ENCODE assay signal across 10 cellular contexts in genomic region chr3:4866841-4867240, GRCh38.
DNase-seq lines count a peak whose midpoint lies in the region; TF ChIP-seq lines count a peak whose summit lies in the region.
"Had no signal": no experiment of that assay in that cellular context is flagged by ENCODE, and none has a peak within 500 bp of the region (broad histone marks: within the 10 kb centered on the region; RNA-seq: fewer than 3 reads in every experiment).

No MANE protein-coding gene starts in this region.

- H3K9me3 ChIP-seq in Caco-2 (no peaks in the 10 kb centered on the region), neuronal stem cell (replicated peaks in 1 of 2; ENCODE audit: control insufficient read depth in 2 of 2, insufficient read depth in 1 of 2, low read depth in 1 of 2, low read length in 2 of 2) (peaks cover 0 to 1% of the 10 kb centered on the region in 2 donors)

- H3K27me3 ChIP-seq in Caco-2 (replicated peaks; ENCODE audit: control insufficient read depth, insufficient read depth, low read length), result no peaks in the 10 kb centered on the region
- no peaks in the 10 kb centered on the region for H3K27me3 ChIP-seq in dorsolateral prefrontal cortex
- H3K27me3 ChIP-seq in neuronal stem cell (ENCODE audit: control insufficient read depth in 3 of 3, insufficient read depth in 3 of 3, low read depth in 1 of 3, low read length in 3 of 3), result peaks cover 0 to 3% (median 0%) of the 10 kb centered on the region in 3 experiments

- POLR2A ChIA-PET in Caco-2 (lab: Charles Lee), result no interaction called here

- H3K36me3 ChIP-seq in Caco-2 (ENCODE audit: control insufficient read depth, insufficient read depth, low read length) (no peaks in the 10 kb centered on the region), neuronal stem cell (replicated peaks in 1 of 2; ENCODE audit: control insufficient read depth in 2 of 2, insufficient read depth in 2 of 2, low read length in 2 of 2) (no peaks in the 10 kb centered on the region)

- H3K18ac ChIP-seq in neuronal stem cell (ENCODE audit: low read length), result no peak overlapping the region

- no peak overlapping the region for H4K91ac ChIP-seq in neuronal stem cell (ENCODE audit: low read depth, low read length, poor library complexity)

- H3K27ac ChIP-seq in dorsolateral prefrontal cortex (peak overlapping the region in 52 of 59 donors; percentile 82 to 99 (median 97)), neuronal stem cell (replicated peaks; ENCODE audit: low read length) (no peak overlapping the region)

- H3K4me2 ChIP-seq in neuronal stem cell (ENCODE audit: insufficient read depth, low read length, poor library complexity, severe bottlenecking), result no peak overlapping the region

- H3K4me3 ChIP-seq in Caco-2 (ENCODE audit: low read depth, low read length) (no peak overlapping the region), dorsolateral prefrontal cortex (peak overlapping the region in 40 of 59 donors; percentile 42 to 78 (median 64)), neuronal stem cell (ENCODE audit: low read length in 2 of 2) (no peak overlapping the region)

- no CpG with 5 or more reads among the region's 6 CpGs for WGBS in neuronal stem cell (ENCODE audit: extremely low coverage in 2 of 2, insufficient read length in 2 of 2, insufficient replicate concordance in 1 of 2), 2 donors

- H3K14ac ChIP-seq in neuronal stem cell (ENCODE audit: low read length), result no peak overlapping the region

- no peaks in the 10 kb centered on the region for H3K36me3 Mint-ChIP-seq in Caco-2 (ENCODE audit: insufficient read depth, unreplicated experiment)

- H2BK5ac ChIP-seq in neuronal stem cell (ENCODE audit: low read length), result no peak overlapping the region

- H2BK15ac ChIP-seq in neuronal stem cell (ENCODE audit: low read length), result no peak overlapping the region

- no peaks in the 10 kb centered on the region for H3K9me3 Mint-ChIP-seq in Caco-2 (ENCODE audit: unreplicated experiment)

- BruUV-seq in Caco-2 (replicated peaks; lab: Mats Ljungman, UMichigan), result no TSS peak

- intact Hi-C loops in Caco-2 (cut with micrococcal nuclease; ENCODE audit: unreplicated experiment), result no loop called here
- intact Hi-C loops in dorsolateral prefrontal cortex (cut with DNase I), result no loop called here

- no peak overlapping the region for H3K27ac Mint-ChIP-seq in Caco-2 (ENCODE audit: unreplicated experiment)

- H2AFZ ChIP-seq in neuronal stem cell (ENCODE audit: low read length), result peak overlapping the region; percentile 26

- H3K23ac ChIP-seq in neuronal stem cell (ENCODE audit: low read depth, low read length, poor library complexity), result no peak overlapping the region

- H4K8ac ChIP-seq in neuronal stem cell (ENCODE audit: low read depth, low read length), result no peak overlapping the region

- DNase-seq in Caco-2, result no peak
- peak; percentile 73 for DNase-seq in NCI-H748 treated with DMSO at 0.1 percent for 48 hours (lab: John Stamatoyannopoulos, UW)
- DNase-seq in dorsolateral prefrontal cortex, result no peak
- DNase-seq in neuronal stem cell (ENCODE audit: low spot score), result no peak
- DNase-seq in NCI-H1105 treated with DMSO at 0.1 percent for 48 hours (lab: John Stamatoyannopoulos, UW), result no peak
- no peak for DNase-seq in OCI-M2 (lab: John Stamatoyannopoulos, UW; ENCODE audit: unreplicated experiment)
- no peak for DNase-seq in cortex of kidney (lab: John Stamatoyannopoulos, UW)
- DNase-seq in hypothalamus (lab: John Stamatoyannopoulos, UW), result no peak
- DNase-seq: NCI-H187; stimulated activated CD4-positive, alpha-beta T cell treated with anti-CD3 and anti-CD28 coated beads, Interleukin-4, amount 100 ng/mL, for 24 hours had no signal

- no peaks in the 10 kb centered on the region for H3K4me1 Mint-ChIP-seq in Caco-2 (ENCODE audit: low read depth, unreplicated experiment)

- H3K4ac ChIP-seq in neuronal stem cell (ENCODE audit: low read length), result no peak overlapping the region

- CTCF ChIA-PET in Caco-2 (lab: Charles Lee), result interaction anchor here (0.8 kb wide), 1 partner anchor 112 kb away, joined by 3 read pairs; no protein-coding TSS in a partner anchor

- TF ChIP-seq CTCF in Caco-2 (IDR thresholded peaks at IDR 0.05; ENCODE audit: insufficient read depth in 1 of 2, low read depth in 1 of 2, low read length in 1 of 2, severe bottlenecking in 1 of 2, unreplicated experiment in 1 of 2) (no peak), dorsolateral prefrontal cortex (IDR thresholded peaks at IDR 0.05 in 54 of 56, conservative IDR thresholded peaks at IDR 0.05 in 2 of 56; ENCODE audit: low read depth in 1 of 56, partially characterized antibody in 56 of 56) (no peak)

- H3K4me1 ChIP-seq in Caco-2 (0 out of 2 replicates have a peak, but pooled peaks cover 7% of the 10 kb centered on the region), neuronal stem cell (ENCODE audit: control insufficient read depth in 2 of 2, insufficient read depth in 1 of 2, low read depth in 1 of 2, low read length in 2 of 2) (peaks cover 0 to 8% of the 10 kb centered on the region in 2 donors)

- H2BK12ac ChIP-seq in neuronal stem cell (ENCODE audit: low read length), result no peak overlapping the region

- H2AK5ac ChIP-seq in neuronal stem cell (ENCODE audit: low read depth, low read length), result no peak overlapping the region

- no peak overlapping the region for H2BK120ac ChIP-seq in neuronal stem cell (ENCODE audit: low read depth, low read length)

- peak overlapping the region; percentile 80 for H3K4me3 Mint-ChIP-seq in Caco-2 (ENCODE audit: unreplicated experiment)

- no peaks in the 10 kb centered on the region for H3K27me3 Mint-ChIP-seq in Caco-2 (ENCODE audit: insufficient read depth, unreplicated experiment)

- H3K79me1 ChIP-seq in neuronal stem cell (ENCODE audit: low read depth, low read length), result no peaks in the 10 kb centered on the region

- H3K9ac ChIP-seq in neuronal stem cell (ENCODE audit: low read depth, low read length, poor library complexity), result no peak overlapping the region

Comparison
In these comparisons a context has a peak if more than half of its experiments do, and no peak if none do; other contexts are left out.
1. H3K4me3 ChIP-seq: peak in dorsolateral prefrontal cortex (40 of 59); none in Caco-2 (single experiment) and neuronal stem cell (0 of 2).